In genomic region chrX:115330498-115331138, GRCh38 we compare ENCODE assay signal across 11 cellular contexts. TPM values are rescaled to one million over a fixed set of nuclear protein-coding genes. Genes with fewer than 3 reads are reported as not detected.
A peak's percentile ranks its signal among the peaks of the same experiment; 100 is the strongest.
DNase-seq lines count a peak whose midpoint lies in the region; ATAC-seq, FAIRE-seq and TF ChIP-seq lines count a peak whose summit lies in the region.
"Had no signal": no experiment of that assay in that cellular context is flagged by ENCODE, and none has a peak within 500 bp of the region (broad histone marks: within the 10 kb centered on the region; RNA-seq: fewer than 3 reads in every experiment).

No MANE protein-coding gene starts in this region.

- TF ChIP-seq EP300 in GM12878 (IDR thresholded peaks at IDR 0.05; ENCODE audit: borderline replicate concordance in 1 of 2, control insufficient read depth in 1 of 2, low read depth in 2 of 2, low read length in 2 of 2) = no peak

- no peaks in the 10 kb centered on the region for H3K27me3 ChIP-seq in H7 (ENCODE audit: control insufficient read depth, insufficient read depth, low read length)
- no peaks in the 10 kb centered on the region for H3K27me3 ChIP-seq in GM12878 (replicated peaks in 1 of 2; ENCODE audit: control insufficient read depth in 2 of 2, insufficient read depth in 2 of 2, low read length in 1 of 2)

- in situ Hi-C loops in GM12878 (cut with MboI) = loop anchor here (5.0 to 10.0 kb wide), 2 partner anchors 234 to 317 kb away; partner anchors contain the start of gene PLS3

- no peak overlapping the region for H3K4me2 ChIP-seq in GM12878 (ENCODE audit: control insufficient read depth, insufficient read depth)

- H3K79me2 ChIP-seq in GM12878 (ENCODE audit: control insufficient read depth, insufficient read depth, low read length) = no peaks in the 10 kb centered on the region

- H3K36me3 ChIP-seq in H7 (replicated peaks; ENCODE audit: control insufficient read depth, insufficient read depth, low read length) (no peaks in the 10 kb centered on the region), GM12878 (ENCODE audit: control insufficient read depth in 2 of 2, insufficient read depth in 2 of 2, low read length in 1 of 2) (no peaks in the 10 kb centered on the region)

- H4K20me1 ChIP-seq in GM12878 (ENCODE audit: control insufficient read depth, insufficient read depth) = no peaks in the 10 kb centered on the region

- peak; percentile 75 to 86 (median 78) for TF ChIP-seq CTCF in GM12878 (IDR thresholded peaks at IDR 0.05 in 2 of 3, conservative IDR thresholded peaks at IDR 0.05 in 1 of 3; ENCODE audit: control insufficient read depth in 2 of 3, extremely low read depth in 1 of 3, insufficient read depth in 1 of 3, low read depth in 3 of 3, low read length in 3 of 3)

- no peaks in the 10 kb centered on the region for H3K4me1 ChIP-seq in GM12878 (ENCODE audit: control insufficient read depth, insufficient read depth, low read length)

- no peaks in the 10 kb centered on the region for H3K4me1 Mint-ChIP-seq in stimulated activated naive CD8-positive, alpha-beta T cell treated with anti-CD3 and anti-CD28 coated beads, Interleukin-15, amount 100 ng/mL, for 72 hours
- H3K4me1 Mint-ChIP-seq: stimulated activated naive B cell treated with anti-CD40 and anti-IgM and Interleukin-4, amounts not matched to agents 10 μg/mL and 1 μg/mL and 100 μg/mL, for 72 hours had no signal

- H2AFZ ChIP-seq in GM12878 (ENCODE audit: control insufficient read depth, low read depth, low read length) = no peak overlapping the region

- POLR2A ChIA-PET in GM12878 (lab: Charles Lee) = interaction anchor here (1.1 kb wide), 1 partner anchor 360 kb away, joined by 3 read pairs; no protein-coding TSS in a partner anchor

- peak overlapping the region; percentile 8; the same call in 1 of the 2 replicates for H3K4me3 ChIP-seq in H7 (ENCODE audit: insufficient read depth, low read depth, low read length)
- H3K4me3 ChIP-seq in GM12878 = no peak overlapping the region

- DNase-seq in NCI-H2171 treated with DMSO at 0.1 percent for 48 hours (lab: John Stamatoyannopoulos, UW) (peak; percentile 44), NCI-H2171 (lab: John Stamatoyannopoulos, UW) (no peak), H7 (peak; percentile 47), NCI-H2227 (lab: John Stamatoyannopoulos, UW; ENCODE audit: unreplicated experiment) (peak; percentile 77), GM12878 (ENCODE audit: low read depth, low spot score) (peak; percentile 40), inferior parietal cortex (ENCODE audit: extremely low spot score) (peak; percentile 70)
- DNase-seq in stimulated activated naive CD8-positive, alpha-beta T cell treated with anti-CD3 and anti-CD28 coated beads, Interleukin-15, amount 100 ng/mL, for 72 hours = peak; percentile 1 to 9
- DNase-seq: stimulated activated naive B cell treated with anti-CD40 and anti-IgM and Interleukin-4, amounts not matched to agents 10 μg/mL and 1 μg/mL and 100 μg/mL, for 72 hours had no signal

- TF ChIP-seq RAD21 in GM12878 (IDR thresholded peaks at IDR 0.05; ENCODE audit: insufficient read depth, low read depth, low read length) = peak; percentile 92

- FAIRE-seq in GM12878 (lab: Jason Lieb, UNC) = peak; percentile 73

- SMC1A ChIA-PET in GM12878 (lab: Charles Lee; ENCODE audit: uncharacterized antibody, unreplicated experiment) = interaction anchor here (0.7 to 8.4 kb wide), 20 partner anchors 14 to 611 kb away, joined by 3 to 135 read pairs (median 5); no protein-coding TSS in a partner anchor

- intact Hi-C loops in GM12878 (cut with micrococcal nuclease; ENCODE audit: unreplicated experiment) = loop anchor here (1.0 to 5.0 kb wide), 5 partner anchors 103 to 617 kb away; no protein-coding TSS in a partner anchor

- CTCF ChIA-PET in GM12878 (lab: Yijun Ruan, JAX) = interaction anchor here (0.7 to 14.9 kb wide), 28 partner anchors 8 to 611 kb away, joined by 3 to 216 read pairs (median 4); partner anchors contain the start of gene PLS3

- peak; percentile 87 for ATAC-seq in GM12878
- ATAC-seq in stimulated activated naive CD8-positive, alpha-beta T cell treated with anti-CD3 and anti-CD28 coated beads, Interleukin-15, amount 100 ng/mL, for 72 hours = no peak
- ATAC-seq in GM18909 (IDR thresholded peaks at IDR 0.05; ENCODE audit: poor library complexity, unreplicated experiment) = no peak
- ATAC-seq: activated naive CD4-positive, alpha-beta T cell treated with anti-CD3 and anti-CD28 coated beads, Interleukin-2, amount 50 U/mL, for 72 hours had no signal

- BruUV-seq in GM12878 (replicated peaks; lab: Mats Ljungman, UMichigan) = no TSS peak

- no peak overlapping the region for H3K27ac Mint-ChIP-seq in stimulated activated naive CD8-positive, alpha-beta T cell treated with anti-CD3 and anti-CD28 coated beads, Interleukin-15, amount 100 ng/mL, for 72 hours
- H3K27ac Mint-ChIP-seq: activated naive CD4-positive, alpha-beta T cell treated with anti-CD3 and anti-CD28 coated beads, Interleukin-2, amount 50 U/mL, for 72 hours; stimulated activated naive B cell treated with anti-CD40 and anti-IgM and Interleukin-4, amounts not matched to agents 10 μg/mL and 1 μg/mL and 100 μg/mL, for 72 hours had no signal

- no peaks in the 10 kb centered on the region for H3K9me3 Mint-ChIP-seq in stimulated activated naive CD8-positive, alpha-beta T cell treated with anti-CD3 and anti-CD28 coated beads, Interleukin-15, amount 100 ng/mL, for 72 hours
- H3K9me3 Mint-ChIP-seq: activated naive CD4-positive, alpha-beta T cell treated with anti-CD3 and anti-CD28 coated beads, Interleukin-2, amount 50 U/mL, for 72 hours; CD8-positive, alpha-beta memory T cell; stimulated activated naive B cell treated with anti-CD40 and anti-IgM and Interleukin-4, amounts not matched to agents 10 μg/mL and 1 μg/mL and 100 μg/mL, for 72 hours had no signal

- RAD21 ChIA-PET in GM12878 (lab: Charles Lee; ENCODE audit: unreplicated experiment) = interaction anchor here (0.6 to 9.1 kb wide), 16 partner anchors 8 to 360 kb away, joined by 3 to 79 read pairs (median 6); no protein-coding TSS in a partner anchor

- H3K27me3 Mint-ChIP-seq in stimulated activated naive CD8-positive, alpha-beta T cell treated with anti-CD3 and anti-CD28 coated beads, Interleukin-15, amount 100 ng/mL, for 72 hours = no peaks in the 10 kb centered on the region
- H3K27me3 Mint-ChIP-seq: CD8-positive, alpha-beta memory T cell had no signal

- H3K4me3 Mint-ChIP-seq in stimulated activated naive CD8-positive, alpha-beta T cell treated with anti-CD3 and anti-CD28 coated beads, Interleukin-15, amount 100 ng/mL, for 72 hours = no peak overlapping the region
- H3K4me3 Mint-ChIP-seq: CD8-positive, alpha-beta memory T cell; stimulated activated naive B cell treated with anti-CD40 and anti-IgM and Interleukin-4, amounts not matched to agents 10 μg/mL and 1 μg/mL and 100 μg/mL, for 72 hours had no signal

- H3K9ac ChIP-seq in GM12878 (ENCODE audit: control insufficient read depth, insufficient read depth, low read length) = no peak overlapping the region

- H3K9me3 ChIP-seq in GM12878 (replicated peaks; ENCODE audit: control insufficient read depth, insufficient read depth, low read length) = no peaks in the 10 kb centered on the region

- 23% methylated on average over 18 of the region's 18 CpGs for WGBS in GM12878 (ENCODE audit: insufficient coverage, insufficient replicate concordance, low lambda C conversion rate, missing lambda C conversion rate)

- TF ChIP-seq POLR2A in GM12878 (IDR thresholded peaks at IDR 0.05; ENCODE audit: low read depth, low read length) = no peak

- no peak overlapping the region for H3K27ac ChIP-seq in GM12878 (ENCODE audit: control insufficient read depth, insufficient read depth)

TF ChIP-seq in GM12878, 131 proteins besides CTCF, POLR2A, EP300 and RAD21:
- TF ChIP-seq EZH2 (IDR thresholded peaks at IDR 0.05; ENCODE audit: borderline replicate concordance, control insufficient read depth, low read depth, low read length) (no peak), RUNX3 (IDR thresholded peaks at IDR 0.05; ENCODE audit: low read length) (peak; percentile 64), SMC3 (IDR thresholded peaks at IDR 0.05; ENCODE audit: borderline replicate concordance, low read length) (peak; percentile 91)

RNA-seq across cellular contexts. Expression of gene LUZP4, which starts 41.1 kb away (rescaled TPM):
- total RNA-seq in H7 (2014; rRNA removed; shearing (Covaris generic)) = 0.33 TPM in 1 of 2 replicates, not detected in the other
- not detected in 2 replicates for total RNA-seq in GM12878 (2013; cell fraction: nucleolus; rRNA removed)
- total RNA-seq in GM12878 (2014; rRNA removed) (not detected in 2 replicates), GM12878 (2014; rRNA removed; fragmentation: Illumina TruSeq; extraction: Trizol) (not detected in 2 replicates), GM12878 (2021) (not detected in 2 replicates)
- not detected for polyA plus RNA-seq in GM12878 (2011; ENCODE audit: low read depth)
- polyA plus RNA-seq in GM12878 (2011; rRNA removed) (not detected in 2 replicates), GM12878 (2014; fragmentation: Illumina TruSeq; extraction: Trizol) (not detected in 2 replicates), GM12878 (2014; fragmentation: Nextera tagmentation; extraction: Ambion mirVana) (not detected), GM12878 (2014; rRNA removed) (not detected in 2 replicates), GM12878 (2016; fragmentation: Nextera tagmentation; extraction: Ambion mirVana) (not detected)
- polyA plus RNA-seq in GM12878 (2011; cell fraction: cytosol; rRNA removed) = not detected in 2 replicates
- polyA plus RNA-seq in GM12878 (2011; cell fraction: nucleus; rRNA removed) = not detected in 2 replicates
- not detected in 2 replicates for polyA plus RNA-seq in GM12878 (2012)
- polyA minus RNA-seq in GM12878 (2011; rRNA and poly(A)+ RNA removed) = not detected in 2 replicates
- not detected in 2 replicates for polyA minus RNA-seq in GM12878 (2011; cell fraction: cytosol; rRNA and poly(A)+ RNA removed)
- not detected in 2 replicates for polyA minus RNA-seq in GM12878 (2011; cell fraction: nucleus; rRNA and poly(A)+ RNA removed)
- total RNA-seq: activated naive CD4-positive, alpha-beta T cell treated with anti-CD3 and anti-CD28 coated beads, Interleukin-2, amount 50 U/mL, for 72 hours; CD8-positive, alpha-beta memory T cell had no signal
- polyA plus RNA-seq: CD8-positive, alpha-beta memory T cell had no signal
